Comparison of ENCODE assay signal across 8 cellular contexts in genomic region chr3:49928511-49929017, GRCh38. TPM values are rescaled to one million over a fixed set of nuclear protein-coding genes. Genes with fewer than 3 reads are reported as not detected.
DNase-seq lines count a peak whose midpoint lies in the region; ATAC-seq and TF ChIP-seq lines count a peak whose summit lies in the region.
"Had no signal": no experiment of that assay in that cellular context is flagged by ENCODE, and none has a peak within 500 bp of the region (broad histone marks: within the 10 kb centered on the region; RNA-seq: fewer than 3 reads in every experiment).

No MANE protein-coding gene starts in this region.

- peak overlapping the region; percentile 79 for H3K4me3 Mint-ChIP-seq in activated CD4-positive, alpha-beta memory T cell treated with anti-CD3 and anti-CD28 coated beads for 36 hours
- peak overlapping the region; percentile 83 for H3K4me3 Mint-ChIP-seq in stimulated activated effector memory CD8-positive, alpha-beta T cell treated with anti-CD3 and anti-CD28 coated beads, Interleukin-12 subunit alpha, Interleukin-12 subunit beta, amount 100 ng/mL, for 72 hours

- intact Hi-C loops in activated CD4-positive, alpha-beta memory T cell treated with anti-CD3 and anti-CD28 coated beads for 36 hours (cut with micrococcal nuclease) = loop anchor here (1.0 kb wide), 2 partner anchors 12 to 160 kb away; partner anchors contain the start of genes RBM5 and RBM6

- no peak overlapping the region for H3K27ac Mint-ChIP-seq in activated CD4-positive, alpha-beta memory T cell treated with anti-CD3 and anti-CD28 coated beads for 36 hours
- H3K27ac Mint-ChIP-seq in stimulated activated effector memory CD8-positive, alpha-beta T cell treated with anti-CD3 and anti-CD28 coated beads, Interleukin-12 subunit alpha, Interleukin-12 subunit beta, amount 100 ng/mL, for 72 hours = peak overlapping the region; percentile 90

- no peaks in the 10 kb centered on the region for H3K9me3 Mint-ChIP-seq in activated CD4-positive, alpha-beta memory T cell treated with anti-CD3 and anti-CD28 coated beads for 36 hours
- H3K9me3 Mint-ChIP-seq in stimulated activated effector memory CD8-positive, alpha-beta T cell treated with anti-CD3 and anti-CD28 coated beads, Interleukin-12 subunit alpha, Interleukin-12 subunit beta, amount 100 ng/mL, for 72 hours = no peaks in the 10 kb centered on the region

- POLR2A ChIA-PET in activated CD4-positive, alpha-beta memory T cell treated with anti-CD3 and anti-CD28 coated beads for 36 hours (lab: Charles Lee) = interaction anchor here (1.0 to 2.8 kb wide), 2 partner anchors 11 to 12 kb away, joined by 3 to 28 read pairs; partner anchors contain the start of gene RBM6

- no peak for ATAC-seq in stimulated activated effector memory CD8-positive, alpha-beta T cell treated with anti-CD3 and anti-CD28 coated beads, Interleukin-12 subunit alpha, Interleukin-12 subunit beta, amount 100 ng/mL, for 72 hours
- ATAC-seq in GM18498 (IDR thresholded peaks at IDR 0.05; ENCODE audit: unreplicated experiment) = no peak

- CTCF ChIA-PET in activated CD4-positive, alpha-beta memory T cell treated with anti-CD3 and anti-CD28 coated beads for 36 hours (lab: Charles Lee) = interaction anchor here (1.3 to 2.3 kb wide), 4 partner anchors 12 to 127 kb away, joined by 3 to 18 read pairs (median 6); partner anchors contain the start of genes INKA1 and RBM6

- DNase-seq in HFF-Myc (ENCODE audit: extremely low read depth, low read depth) = no peak
- no peak for DNase-seq in activated CD4-positive, alpha-beta memory T cell treated with anti-CD3 and anti-CD28 coated beads for 36 hours
- DNase-seq in islet precursor cell = peak; percentile 78
- DNase-seq in stimulated activated effector memory CD8-positive, alpha-beta T cell treated with anti-CD3 and anti-CD28 coated beads, Interleukin-12 subunit alpha, Interleukin-12 subunit beta, amount 100 ng/mL, for 72 hours (ENCODE audit: low spot score in 2 of 2) = no peak
- DNase-seq in stimulated activated CD4-positive, alpha-beta T cell treated with anti-CD3 and anti-CD28 coated beads, Interleukin-4, amount 100 ng/mL, for 24 hours = no peak
- no peak for DNase-seq in DMS79 (lab: John Stamatoyannopoulos, UW)

- H3K4me3 ChIP-seq in HFF-Myc (replicated peaks; ENCODE audit: low read depth, low read length) = peak overlapping the region; percentile 67

- no peaks in the 10 kb centered on the region for H3K27me3 Mint-ChIP-seq in activated CD4-positive, alpha-beta memory T cell treated with anti-CD3 and anti-CD28 coated beads for 36 hours

- peaks cover 21% of the 10 kb centered on the region for H3K4me1 Mint-ChIP-seq in activated CD4-positive, alpha-beta memory T cell treated with anti-CD3 and anti-CD28 coated beads for 36 hours (ENCODE audit: low read depth)
- peaks cover 29% of the 10 kb centered on the region for H3K4me1 Mint-ChIP-seq in stimulated activated effector memory CD8-positive, alpha-beta T cell treated with anti-CD3 and anti-CD28 coated beads, Interleukin-12 subunit alpha, Interleukin-12 subunit beta, amount 100 ng/mL, for 72 hours

- H3K36me3 Mint-ChIP-seq in activated CD4-positive, alpha-beta memory T cell treated with anti-CD3 and anti-CD28 coated beads for 36 hours = peaks cover 3% of the 10 kb centered on the region
- no peaks in the 10 kb centered on the region for H3K36me3 Mint-ChIP-seq in stimulated activated effector memory CD8-positive, alpha-beta T cell treated with anti-CD3 and anti-CD28 coated beads, Interleukin-12 subunit alpha, Interleukin-12 subunit beta, amount 100 ng/mL, for 72 hours

- TF ChIP-seq CTCF in HFF-Myc (IDR thresholded peaks at IDR 0.05; ENCODE audit: low read depth, low read length, missing control alignments) = no peak

RNA-seq across cellular contexts. Expression of gene MON1A, which starts 1.0 kb away (rescaled TPM):
- total RNA-seq in activated CD4-positive, alpha-beta memory T cell treated with anti-CD3 and anti-CD28 coated beads for 36 hours = 1 to 10 TPM; 6.3 to 7.8 TPM

RNA-seq across cellular contexts. Expression of gene RBM6, which starts 11.4 kb away (rescaled TPM):
- 10 to 100 TPM; 73.5 to 83.7 TPM for total RNA-seq in activated CD4-positive, alpha-beta memory T cell treated with anti-CD3 and anti-CD28 coated beads for 36 hours

RNA-seq across cellular contexts. Expression of gene MST1R, which starts 24.9 kb away (rescaled TPM):
- under 1 TPM; 0.39 to 0.93 TPM for total RNA-seq in activated CD4-positive, alpha-beta memory T cell treated with anti-CD3 and anti-CD28 coated beads for 36 hours

RNA-seq across cellular contexts. Expression of gene CAMKV, which starts 58.9 kb away (rescaled TPM):
- under 1 TPM; 0.39 to 0.43 TPM for total RNA-seq in activated CD4-positive, alpha-beta memory T cell treated with anti-CD3 and anti-CD28 coated beads for 36 hours
- total RNA-seq: T-helper 1 cell treated with Interleukin-12 subunit alpha and Interleukin-12 subunit beta and Interleukin-4 antibody, amounts not matched to agents 30 ng/mL and 1 ng/mL, for 36 hours had no signal
